ENCODE assay signal across 23 cellular contexts in the genomic region with DNA sequence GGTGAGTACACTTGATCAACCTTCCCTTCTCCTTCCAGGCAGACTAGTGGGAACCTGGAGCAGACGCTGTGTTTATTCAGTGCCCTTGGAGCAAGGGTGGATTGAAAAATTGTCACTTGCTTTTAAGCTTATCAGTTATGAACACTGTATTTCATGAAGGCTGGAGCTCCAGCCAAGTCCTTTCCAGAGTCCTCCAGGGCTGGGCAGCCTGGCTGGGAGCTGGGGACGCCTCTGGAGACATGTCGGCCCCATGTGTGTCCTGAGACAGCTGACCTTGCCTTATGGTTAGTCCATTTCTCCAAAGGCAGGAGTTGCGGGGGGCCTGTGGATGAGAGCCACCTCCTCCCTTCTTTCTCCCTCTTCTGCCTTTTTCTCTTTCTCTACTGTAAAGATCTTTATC.
"Had no signal": no experiment of that assay in that cellular context is flagged by ENCODE, and none has a peak within 500 bp of the region (broad histone marks: within the 10 kb centered on the region; RNA-seq: fewer than 3 reads in every experiment).

No MANE protein-coding gene starts in this region.

- H3K4me1 Mint-ChIP-seq: activated naive CD8-positive, alpha-beta T cell treated with anti-CD3 and anti-CD28 coated beads, Interleukin-2, amount 50 U/mL, for 24 hours had no signal

- H3K9me3 Mint-ChIP-seq: activated naive CD8-positive, alpha-beta T cell treated with anti-CD3 and anti-CD28 coated beads, Interleukin-2, amount 50 U/mL, for 24 hours; activated T-helper 1 cell treated with anti-CD3 and anti-CD28 coated beads, Interleukin-12 subunit alpha, Interleukin-12 subunit beta, Interleukin-2, Interleukin-4 antibody, amounts not matched to agents 30 ng/mL and 10 ng/mL and 1 ng/mL, durations not matched to agents 14 hours and 24 hours and 36 hours; dendritic cell treated with granulocyte-macrophage colony-stimulating factor and Interleukin-4, amounts not matched to agents 40 ng/mL and 50 ng/mL, for 4 days; immature natural killer cell; naive thymus-derived CD8-positive, alpha-beta T cell had no signal

- H3K27ac Mint-ChIP-seq: activated CD8-positive, alpha-beta T cell treated with anti-CD3 and anti-CD28 coated beads, Interleukin-2, amount 10 ng/mL, durations not matched to agents 7 days and 5 days; activated naive CD8-positive, alpha-beta T cell treated with anti-CD3 and anti-CD28 coated beads, Interleukin-2, amount 50 U/mL, for 24 hours; activated T-helper 1 cell treated with anti-CD3 and anti-CD28 coated beads, Interleukin-12 subunit alpha, Interleukin-12 subunit beta, Interleukin-2, Interleukin-4 antibody, amounts not matched to agents 30 ng/mL and 10 ng/mL and 1 ng/mL, durations not matched to agents 14 hours and 24 hours and 36 hours; dendritic cell treated with granulocyte-macrophage colony-stimulating factor and Interleukin-4, amounts not matched to agents 40 ng/mL and 50 ng/mL, for 4 days; mesothelial cell of epicardium; naive thymus-derived CD8-positive, alpha-beta T cell had no signal

- H3K9me3 ChIP-seq: left lung, neutrophil, upper lobe of left lung had no signal

- ATAC-seq: activated CD8-positive, alpha-beta T cell treated with anti-CD3 and anti-CD28 coated beads, Interleukin-2, amount 10 ng/mL, durations not matched to agents 7 days and 5 days; activated naive CD8-positive, alpha-beta T cell treated with anti-CD3 and anti-CD28 coated beads, Interleukin-2, amount 50 U/mL, for 24 hours; left lung; naive thymus-derived CD8-positive, alpha-beta T cell had no signal

- DNase-seq: activated CD4-positive, alpha-beta T cell treated with anti-CD3 and anti-CD28 coated beads, Interleukin-2, amount 50 U/mL, for 1 hour; activated CD8-positive, alpha-beta T cell treated with anti-CD3 and anti-CD28 coated beads, Interleukin-2, amount 10 ng/mL, durations not matched to agents 7 days and 5 days; activated gamma-delta T cell; activated naive CD4-positive, alpha-beta T cell treated with anti-CD3 and anti-CD28 coated beads, Interleukin-2, amount 50 U/mL, for 16 hours; activated naive CD8-positive, alpha-beta T cell treated with anti-CD3 and anti-CD28 coated beads, Interleukin-2, amount 50 U/mL, for 24 hours; effector CD4-positive, alpha-beta T cell; erythroblast; foreskin fibroblast; immature natural killer cell; mammary epithelial cell; stimulated activated CD4-positive, alpha-beta T cell treated with anti-CD3 and anti-CD28 coated beads, Interleukin-4, amount 100 ng/mL, for 1 hour; stimulated activated naive CD4-positive, alpha-beta T cell treated with Interleukin-2 at 50 U/mL for 16 hours; T1000; upper lobe of left lung had no signal

- H3K36me3 ChIP-seq: cardiac muscle cell, left lung, upper lobe of left lung had no signal

- H3K4me1 ChIP-seq: left lung, upper lobe of left lung had no signal

- H3K27me3 Mint-ChIP-seq: dendritic cell treated with granulocyte-macrophage colony-stimulating factor and Interleukin-4, amounts not matched to agents 40 ng/mL and 50 ng/mL, for 4 days had no signal

- H3K27me3 ChIP-seq: cardiac muscle cell, hepatocyte, neutrophil, upper lobe of left lung had no signal

- H3K4me3 Mint-ChIP-seq: activated CD8-positive, alpha-beta T cell treated with anti-CD3 and anti-CD28 coated beads, Interleukin-2, amount 10 ng/mL, durations not matched to agents 7 days and 5 days; activated naive CD8-positive, alpha-beta T cell treated with anti-CD3 and anti-CD28 coated beads, Interleukin-2, amount 50 U/mL, for 24 hours; activated T-helper 1 cell treated with anti-CD3 and anti-CD28 coated beads, Interleukin-12 subunit alpha, Interleukin-12 subunit beta, Interleukin-2, Interleukin-4 antibody, amounts not matched to agents 30 ng/mL and 10 ng/mL and 1 ng/mL, durations not matched to agents 14 hours and 24 hours and 36 hours; dendritic cell treated with granulocyte-macrophage colony-stimulating factor and Interleukin-4, amounts not matched to agents 40 ng/mL and 50 ng/mL, for 4 days; immature natural killer cell; mesothelial cell of epicardium; naive thymus-derived CD8-positive, alpha-beta T cell had no signal

- H3K4me3 ChIP-seq: cardiac muscle cell, hepatocyte, left lung, upper lobe of left lung had no signal

- H3K27ac ChIP-seq: cardiac muscle cell, hepatocyte, left lung, neutrophil, parathyroid adenoma, upper lobe of left lung had no signal
